8 cellular contexts compared by ENCODE assay signal in genomic region chr13:40102854-40103253, GRCh38.
A peak's percentile ranks its signal among the peaks of the same experiment; 100 is the strongest.
DNase-seq lines count a peak whose midpoint lies in the region; ATAC-seq and TF ChIP-seq lines count a peak whose summit lies in the region.

No MANE protein-coding gene starts in this region.

- H3K4me1 Mint-ChIP-seq in progenitor cell of endocrine pancreas (ENCODE audit: low read depth), result peaks cover 7% of the 10 kb centered on the region

- peaks cover 5% of the 10 kb centered on the region for H3K27me3 Mint-ChIP-seq in progenitor cell of endocrine pancreas

- H3K36me3 Mint-ChIP-seq in progenitor cell of endocrine pancreas (ENCODE audit: insufficient read depth), result no peaks in the 10 kb centered on the region

- H3K27ac ChIP-seq in caudate nucleus (ENCODE audit: low read depth, low read length), result no peak overlapping the region

- no peak overlapping the region for H3K27ac Mint-ChIP-seq in progenitor cell of endocrine pancreas

- no peak overlapping the region for H3K4me3 Mint-ChIP-seq in progenitor cell of endocrine pancreas (ENCODE audit: low read depth)

- H3K9me3 Mint-ChIP-seq in progenitor cell of endocrine pancreas (ENCODE audit: low read depth), result no peaks in the 10 kb centered on the region

- in situ Hi-C loops in ACHN (cut with HindIII; ENCODE audit: low pct_ligation_motif_present, low pct_unique_long_range_greater_than_20kb, low sequenced_read_pairs), result no loop called here

- no peak for TF ChIP-seq CTCF in progenitor cell of endocrine pancreas (IDR thresholded peaks at IDR 0.05; ENCODE audit: unreplicated experiment)

- peak; percentile 73 for DNase-seq in EL
- peak; percentile 84 to 88 for DNase-seq in activated CD4-positive, alpha-beta T cell treated with anti-CD3 and anti-CD28 coated beads for 24 hours (ENCODE audit: low read depth in 2 of 2)
- peak in 47 of 61 donors; percentile 4 to 90 (median 58) for DNase-seq in caudate nucleus (lab: John Stamatoyannopoulos, UW)
- peak; percentile 18 to 74 for DNase-seq in stimulated activated CD4-positive, alpha-beta T cell treated with anti-CD3 and anti-CD28 coated beads, Interleukin-15, amount 100 ng/mL, for 1 hour (ENCODE audit: low read depth in 1 of 2, low spot score in 1 of 2)
- DNase-seq in progenitor cell of endocrine pancreas (ENCODE audit: low spot score, unreplicated experiment), result no peak
- DNase-seq in ACHN, result no peak

- ATAC-seq in GM18873 (IDR thresholded peaks at IDR 0.05; ENCODE audit: low FRiP score, unreplicated experiment), result no peak
- ATAC-seq in HG02610 (IDR thresholded peaks at IDR 0.05; ENCODE audit: unreplicated experiment), result no peak

Comparison
In these comparisons a context has a peak if more than half of its experiments do, and no peak if none do; other contexts are left out.
1. DNase-seq: peak in EL (single experiment), activated CD4-positive, alpha-beta T cell treated with anti-CD3 and anti-CD28 coated beads for 24 hours (2 of 2), caudate nucleus (47 of 61) and stimulated activated CD4-positive, alpha-beta T cell treated with anti-CD3 and anti-CD28 coated beads, Interleukin-15, amount 100 ng/mL, for 1 hour (2 of 2); none in progenitor cell of endocrine pancreas (single experiment) and ACHN (single experiment).